ENCODE assay signal across 17 cellular contexts in the genomic region with DNA sequence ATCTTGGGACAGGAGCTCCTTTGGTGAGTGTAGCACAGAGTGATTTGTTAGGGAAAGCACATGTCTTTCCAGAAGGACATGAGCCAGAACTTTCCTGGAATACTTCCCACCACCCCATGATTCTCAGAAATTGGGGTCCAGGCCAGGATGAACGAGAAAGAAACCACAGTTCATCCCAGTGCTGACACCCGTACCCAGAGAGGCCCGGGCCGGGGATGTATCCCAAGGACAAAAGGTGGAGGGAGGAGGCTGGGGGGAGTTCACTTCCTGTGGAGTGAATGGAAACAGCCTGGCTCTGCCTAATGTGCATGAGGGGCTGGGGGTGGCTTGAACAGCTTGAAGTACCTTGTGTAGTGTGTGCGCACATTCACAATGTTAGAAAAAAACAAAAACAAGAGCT.
"Had no signal": no experiment of that assay in that cellular context is flagged by ENCODE, and none has a peak within 500 bp of the region (broad histone marks: within the 10 kb centered on the region; RNA-seq: fewer than 3 reads in every experiment).

No MANE protein-coding gene starts in this region.

- H3K27me3 Mint-ChIP-seq: naive B cell had no signal

- H3K27ac Mint-ChIP-seq: nephron progenitor cell had no signal

- H3K9me3 ChIP-seq: colonic mucosa, esophagus squamous epithelium, gastroesophageal sphincter, right atrium auricular region, suprapubic skin, transverse colon had no signal

- H3K9me3 Mint-ChIP-seq: naive B cell, nephron progenitor cell had no signal

- H3K27me3 ChIP-seq: colonic mucosa, esophagus squamous epithelium, gastroesophageal sphincter, right atrium auricular region, suprapubic skin, transverse colon had no signal

- H3K4me3 Mint-ChIP-seq: naive B cell, nephron progenitor cell had no signal

- H3K36me3 ChIP-seq: colonic mucosa, right atrium auricular region, suprapubic skin, transverse colon had no signal

- H3K27ac ChIP-seq: colonic mucosa, esophagus squamous epithelium, right atrium auricular region, suprapubic skin, transverse colon had no signal

- H3K4me1 Mint-ChIP-seq: nephron progenitor cell had no signal

- ATAC-seq: gastroesophageal sphincter, left ventricle myocardium superior had no signal

- H3K4me1 ChIP-seq: colonic mucosa, suprapubic skin had no signal

- H3K4me3 ChIP-seq: colonic mucosa, esophagus squamous epithelium, gastroesophageal sphincter, right atrium auricular region, suprapubic skin, transverse colon had no signal

- DNase-seq: colonic mucosa; dermis blood vessel endothelial cell; esophagus squamous epithelium; foreskin fibroblast; glutamatergic neuron; left cardiac atrium; left ventricle myocardium superior; mesendoderm; naive B cell; nephron progenitor cell; small intestine; stimulated activated CD4-positive, alpha-beta T cell treated with anti-CD3 and anti-CD28 coated beads, Interleukin-12 subunit alpha, Interleukin-12 subunit beta, amount 100 ng/mL, for 4 hours; stimulated activated naive CD4-positive, alpha-beta T cell; transverse colon had no signal
